ENCODE assay signal across 3 cellular contexts in genomic region chr11:133075351-133075750, GRCh38.
"Had no signal": no experiment of that assay in that cellular context is flagged by ENCODE, and none has a peak within 500 bp of the region (broad histone marks: within the 10 kb centered on the region; RNA-seq: fewer than 3 reads in every experiment).

No MANE protein-coding gene starts in this region.

- H3K4me3 ChIP-seq: GM12878 had no signal

- DNase-seq: GDM1, GF-D8 had no signal
